In genomic region chr20:35743693-35744491, GRCh38 we compare ENCODE assay signal across 1 cellular context.
TF ChIP-seq lines count a peak whose summit lies in the region.

No MANE protein-coding gene starts in this region.

TF ChIP-seq in HepG2, 621 proteins besides CTCF, POLR2A, EP300 and RAD21 (continued from another document and continues in another):
- TF ChIP-seq RXRA (CRISPR knock-in tag; IDR thresholded peaks at IDR 0.05) (peak; percentile 82), SMARCE1 (IDR thresholded peaks at IDR 0.05; ENCODE audit: borderline replicate concordance) (no peak), TRIM24 (CRISPR knock-in tag; IDR thresholded peaks at IDR 0.05) (no peak), JARID2 (CRISPR knock-in tag; IDR thresholded peaks at IDR 0.05; ENCODE audit: insufficient replicate concordance) (no peak), ELF3 (CRISPR knock-in tag; IDR thresholded peaks at IDR 0.05) (no peak), KLF11 (CRISPR knock-in tag; IDR thresholded peaks at IDR 0.05) (0 out of 2 replicates have a peak, but pooled peaks have one; percentile 45), ZFP36L1 (CRISPR knock-in tag; IDR thresholded peaks at IDR 0.05) (no peak), MZF1 (CRISPR knock-in tag; IDR thresholded peaks at IDR 0.05; ENCODE audit: borderline replicate concordance) (no peak), JUNB (CRISPR knock-in tag; IDR thresholded peaks at IDR 0.05; ENCODE audit: borderline replicate concordance) (no peak), ZNF280B (CRISPR knock-in tag; IDR thresholded peaks at IDR 0.05; ENCODE audit: borderline replicate concordance) (0 out of 2 replicates have a peak, but pooled peaks have one; percentile 43), ETS1 (CRISPR knock-in tag; IDR thresholded peaks at IDR 0.05) (no peak), RFX1 (IDR thresholded peaks at IDR 0.05) (no peak), ZBTB3 (CRISPR knock-in tag; IDR thresholded peaks at IDR 0.05; ENCODE audit: borderline replicate concordance, low read depth) (no peak), ZNF770 (CRISPR knock-in tag; IDR thresholded peaks at IDR 0.05) (peak; percentile 89), HOXD1 (CRISPR knock-in tag; IDR thresholded peaks at IDR 0.05) (peak; percentile 57; the same call in 1 of the 2 replicates), YY1 (IDR thresholded peaks at IDR 0.05; ENCODE audit: insufficient read depth, insufficient replicate concordance, low read depth, low read length) (peak; percentile 62), SP4 (CRISPR knock-in tag; IDR thresholded peaks at IDR 0.05) (no peak), KLF13 (CRISPR knock-in tag; IDR thresholded peaks at IDR 0.05) (no peak), ZNF598 (CRISPR knock-in tag; IDR thresholded peaks at IDR 0.05; ENCODE audit: borderline replicate concordance) (peak; percentile 73; the same call in 1 of the 2 replicates), ZNF772 (CRISPR knock-in tag; IDR thresholded peaks at IDR 0.05) (no peak), AGO2 (optimal IDR thresholded peaks at IDR 0.05; ENCODE audit: low read depth, low read length) (no peak), STAG1 (CRISPR knock-in tag; IDR thresholded peaks at IDR 0.05) (0 out of 2 replicates have a peak, but pooled peaks have one; percentile 11), PITX1 (CRISPR knock-in tag; IDR thresholded peaks at IDR 0.05) (no peak), ZNF607 (CRISPR knock-in tag; IDR thresholded peaks at IDR 0.05; ENCODE audit: borderline replicate concordance) (no peak), ZNF766 (CRISPR knock-in tag; IDR thresholded peaks at IDR 0.05; ENCODE audit: borderline replicate concordance) (peak; percentile 25; the same call in 1 of the 2 replicates), ZNF121 (CRISPR knock-in tag; IDR thresholded peaks at IDR 0.05) (no peak), HNRNPLL (IDR thresholded peaks at IDR 0.05; ENCODE audit: low read depth, low read length, poor library complexity, severe bottlenecking) (no peak), MTA1 (CRISPR knock-in tag; IDR thresholded peaks at IDR 0.05; ENCODE audit: borderline replicate concordance) (peak; percentile 45; the same call in 1 of the 2 replicates), ZNF501 (CRISPR knock-in tag; IDR thresholded peaks at IDR 0.05) (no peak), ZSCAN20 (CRISPR knock-in tag; IDR thresholded peaks at IDR 0.05; ENCODE audit: borderline replicate concordance) (0 out of 2 replicates have a peak, but pooled peaks have one; percentile 86), BRCA1 (CRISPR knock-in tag; IDR thresholded peaks at IDR 0.05) (no peak), ZNF333 (CRISPR knock-in tag; IDR thresholded peaks at IDR 0.05; ENCODE audit: borderline replicate concordance) (no peak), ZNF431 (CRISPR knock-in tag; IDR thresholded peaks at IDR 0.05; ENCODE audit: borderline replicate concordance, low read depth) (no peak), THAP7 (CRISPR knock-in tag; IDR thresholded peaks at IDR 0.05) (no peak), FOSL1 (CRISPR knock-in tag; IDR thresholded peaks at IDR 0.05; ENCODE audit: borderline replicate concordance) (no peak), TARDBP (CRISPR knock-in tag; IDR thresholded peaks at IDR 0.05) (no peak), RARA (CRISPR knock-in tag; IDR thresholded peaks at IDR 0.05) (peak; percentile 78), MXD1 (CRISPR knock-in tag; IDR thresholded peaks at IDR 0.05) (no peak), ZC3H13 (CRISPR knock-in tag; IDR thresholded peaks at IDR 0.05) (no peak), ZNF547 (CRISPR knock-in tag; IDR thresholded peaks at IDR 0.05) (peak; percentile 59), NFE2L2 (IDR thresholded peaks at IDR 0.05; ENCODE audit: low read length) (peak; percentile 98), POLR2AphosphoS5 (IDR thresholded peaks at IDR 0.05; ENCODE audit: low read depth, low read length) (no peak), ZNF430 (CRISPR knock-in tag; IDR thresholded peaks at IDR 0.05) (0 out of 2 replicates have a peak, but pooled peaks have one; percentile 17), NKX3-1 (CRISPR knock-in tag; IDR thresholded peaks at IDR 0.05) (0 out of 2 replicates have a peak, but pooled peaks have one; percentile 51), DPF2 (CRISPR knock-in tag; IDR thresholded peaks at IDR 0.05; ENCODE audit: borderline replicate concordance, low read depth) (no peak), CBX2 (IDR thresholded peaks at IDR 0.05; ENCODE audit: low read depth, low read length) (0 out of 2 replicates have a peak, but pooled peaks have one; percentile 7), CBX2 (CRISPR knock-in tag; IDR thresholded peaks at IDR 0.05; ENCODE audit: low read depth) (no peak), MAX (IDR thresholded peaks at IDR 0.05) (peak; percentile 14; the same call in 1 of the 2 replicates), ATRX (CRISPR knock-in tag; IDR thresholded peaks at IDR 0.05; ENCODE audit: borderline replicate concordance) (no peak), MED1 (CRISPR knock-in tag; IDR thresholded peaks at IDR 0.05) (0 out of 2 replicates have a peak, but pooled peaks have one; percentile 16), SP1 (IDR thresholded peaks at IDR 0.05) (no peak), SP1 (CRISPR knock-in tag; IDR thresholded peaks at IDR 0.05) (no peak; the same call in 1 of the 2 replicates), ETV6 (CRISPR knock-in tag; conservative IDR thresholded peaks at IDR 0.05) (no peak)
- TF ChIP-seq, protein P1, sequence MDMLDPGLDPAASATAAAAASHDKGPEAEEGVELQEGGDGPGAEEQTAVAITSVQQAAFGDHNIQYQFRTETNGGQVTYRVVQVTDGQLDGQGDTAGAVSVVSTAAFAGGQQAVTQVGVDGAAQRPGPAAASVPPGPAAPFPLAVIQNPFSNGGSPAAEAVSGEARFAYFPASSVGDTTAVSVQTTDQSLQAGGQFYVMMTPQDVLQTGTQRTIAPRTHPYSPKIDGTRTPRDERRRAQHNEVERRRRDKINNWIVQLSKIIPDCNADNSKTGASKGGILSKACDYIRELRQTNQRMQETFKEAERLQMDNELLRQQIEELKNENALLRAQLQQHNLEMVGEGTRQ (IDR thresholded peaks at IDR 0.05; ENCODE audit: low read depth, low read length), result no peak
- TF ChIP-seq, protein P1 (CRISPR knock-in tag; IDR thresholded peaks at IDR 0.05; ENCODE audit: borderline replicate concordance), result no peak
- TF ChIP-seq, protein P2, sequence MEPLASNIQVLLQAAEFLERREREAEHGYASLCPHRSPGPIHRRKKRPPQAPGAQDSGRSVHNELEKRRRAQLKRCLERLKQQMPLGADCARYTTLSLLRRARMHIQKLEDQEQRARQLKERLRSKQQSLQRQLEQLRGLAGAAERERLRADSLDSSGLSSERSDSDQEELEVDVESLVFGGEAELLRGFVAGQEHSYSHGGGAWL (CRISPR knock-in tag; IDR thresholded peaks at IDR 0.05), result peak; percentile 60; the same call in 1 of the 2 replicates
- TF ChIP-seq, protein P3, sequence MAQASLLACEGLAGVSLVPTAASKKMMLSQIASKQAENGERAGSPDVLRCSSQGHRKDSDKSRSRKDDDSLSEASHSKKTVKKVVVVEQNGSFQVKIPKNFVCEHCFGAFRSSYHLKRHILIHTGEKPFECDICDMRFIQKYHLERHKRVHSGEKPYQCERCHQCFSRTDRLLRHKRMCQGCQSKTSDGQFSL (CRISPR knock-in tag; IDR thresholded peaks at IDR 0.05), result no peak
- TF ChIP-seq, protein P4, sequence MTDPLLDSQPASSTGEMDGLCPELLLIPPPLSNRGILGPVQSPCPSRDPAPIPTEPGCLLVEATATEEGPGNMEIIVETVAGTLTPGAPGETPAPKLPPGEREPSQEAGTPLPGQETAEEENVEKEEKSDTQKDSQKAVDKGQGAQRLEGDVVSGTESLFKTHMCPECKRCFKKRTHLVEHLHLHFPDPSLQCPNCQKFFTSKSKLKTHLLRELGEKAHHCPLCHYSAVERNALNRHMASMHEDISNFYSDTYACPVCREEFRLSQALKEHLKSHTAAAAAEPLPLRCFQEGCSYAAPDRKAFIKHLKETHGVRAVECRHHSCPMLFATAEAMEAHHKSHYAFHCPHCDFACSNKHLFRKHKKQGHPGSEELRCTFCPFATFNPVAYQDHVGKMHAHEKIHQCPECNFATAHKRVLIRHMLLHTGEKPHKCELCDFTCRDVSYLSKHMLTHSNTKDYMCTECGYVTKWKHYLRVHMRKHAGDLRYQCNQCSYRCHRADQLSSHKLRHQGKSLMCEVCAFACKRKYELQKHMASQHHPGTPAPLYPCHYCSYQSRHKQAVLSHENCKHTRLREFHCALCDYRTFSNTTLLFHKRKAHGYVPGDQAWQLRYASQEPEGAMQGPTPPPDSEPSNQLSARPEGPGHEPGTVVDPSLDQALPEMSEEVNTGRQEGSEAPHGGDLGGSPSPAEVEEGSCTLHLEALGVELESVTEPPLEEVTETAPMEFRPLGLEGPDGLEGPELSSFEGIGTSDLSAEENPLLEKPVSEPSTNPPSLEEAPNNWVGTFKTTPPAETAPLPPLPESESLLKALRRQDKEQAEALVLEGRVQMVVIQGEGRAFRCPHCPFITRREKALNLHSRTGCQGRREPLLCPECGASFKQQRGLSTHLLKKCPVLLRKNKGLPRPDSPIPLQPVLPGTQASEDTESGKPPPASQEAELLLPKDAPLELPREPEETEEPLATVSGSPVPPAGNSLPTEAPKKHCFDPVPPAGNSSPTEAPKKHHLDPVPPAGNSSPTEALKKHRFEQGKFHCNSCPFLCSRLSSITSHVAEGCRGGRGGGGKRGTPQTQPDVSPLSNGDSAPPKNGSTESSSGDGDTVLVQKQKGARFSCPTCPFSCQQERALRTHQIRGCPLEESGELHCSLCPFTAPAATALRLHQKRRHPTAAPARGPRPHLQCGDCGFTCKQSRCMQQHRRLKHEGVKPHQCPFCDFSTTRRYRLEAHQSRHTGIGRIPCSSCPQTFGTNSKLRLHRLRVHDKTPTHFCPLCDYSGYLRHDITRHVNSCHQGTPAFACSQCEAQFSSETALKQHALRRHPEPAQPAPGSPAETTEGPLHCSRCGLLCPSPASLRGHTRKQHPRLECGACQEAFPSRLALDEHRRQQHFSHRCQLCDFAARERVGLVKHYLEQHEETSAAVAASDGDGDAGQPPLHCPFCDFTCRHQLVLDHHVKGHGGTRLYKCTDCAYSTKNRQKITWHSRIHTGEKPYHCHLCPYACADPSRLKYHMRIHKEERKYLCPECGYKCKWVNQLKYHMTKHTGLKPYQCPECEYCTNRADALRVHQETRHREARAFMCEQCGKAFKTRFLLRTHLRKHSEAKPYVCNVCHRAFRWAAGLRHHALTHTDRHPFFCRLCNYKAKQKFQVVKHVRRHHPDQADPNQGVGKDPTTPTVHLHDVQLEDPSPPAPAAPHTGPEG (CRISPR knock-in tag; IDR thresholded peaks at IDR 0.05), result peak; percentile 37; the same call in 1 of the 2 replicates
